In genomic region chr2:216474925-216475670, GRCh38 we compare ENCODE assay signal across 9 cellular contexts. TPM values are rescaled to one million over a fixed set of nuclear protein-coding genes. Genes with fewer than 3 reads are reported as not detected.
DNase-seq lines count a peak whose midpoint lies in the region; ATAC-seq, FAIRE-seq and TF ChIP-seq lines count a peak whose summit lies in the region.
"Had no signal": no experiment of that assay in that cellular context is flagged by ENCODE, and none has a peak within 500 bp of the region (broad histone marks: within the 10 kb centered on the region; RNA-seq: fewer than 3 reads in every experiment).

No MANE protein-coding gene starts in this region.

- TF ChIP-seq CTCF in activated CD8-positive, alpha-beta T cell treated with anti-CD3 and anti-CD28 coated beads for 36 hours (IDR thresholded peaks at IDR 0.05): no peak
- TF ChIP-seq CTCF in transverse colon (IDR thresholded peaks at IDR 0.05): no peak

- intact Hi-C loops in activated CD8-positive, alpha-beta T cell treated with anti-CD3 and anti-CD28 coated beads for 36 hours (cut with micrococcal nuclease): no loop called here
- intact Hi-C loops in transverse colon (cut with DNase I; ENCODE audit: low total_unique reads): no loop called here

- peak; percentile 68 for ATAC-seq in HG03139 (IDR thresholded peaks at IDR 0.05; ENCODE audit: unreplicated experiment)
- ATAC-seq in activated CD8-positive, alpha-beta T cell treated with anti-CD3 and anti-CD28 coated beads for 36 hours: peak; percentile 75
- ATAC-seq in HG03175 (IDR thresholded peaks at IDR 0.05; ENCODE audit: unreplicated experiment): no peak

- no peaks in the 10 kb centered on the region for H3K9me3 Mint-ChIP-seq in activated CD8-positive, alpha-beta T cell treated with anti-CD3 and anti-CD28 coated beads for 36 hours

- no peaks in the 10 kb centered on the region for H3K9me3 ChIP-seq in transverse colon

- peaks cover 26% of the 10 kb centered on the region for H3K36me3 Mint-ChIP-seq in activated CD8-positive, alpha-beta T cell treated with anti-CD3 and anti-CD28 coated beads for 36 hours (ENCODE audit: low read depth)

- CTCF ChIA-PET in activated CD8-positive, alpha-beta T cell treated with anti-CD3 and anti-CD28 coated beads for 36 hours (lab: Charles Lee): interaction anchor here (1.0 to 1.1 kb wide), 2 partner anchors 13 to 32 kb away, joined by 3 read pairs; no protein-coding TSS in a partner anchor

- peak overlapping the region; percentile 44 for H3K27ac Mint-ChIP-seq in activated CD8-positive, alpha-beta T cell treated with anti-CD3 and anti-CD28 coated beads for 36 hours

- in situ Hi-C loops in transverse colon (cut with MboI; ENCODE audit: low pct_ligation_motif_present in 1 of 4, low pct_unique_long_range_greater_than_20kb in 1 of 4, low sequenced_read_pairs in 3 of 4): no loop called here

- no peaks in the 10 kb centered on the region for H3K4me1 ChIP-seq in transverse colon

- H3K27me3 Mint-ChIP-seq in activated CD8-positive, alpha-beta T cell treated with anti-CD3 and anti-CD28 coated beads for 36 hours: no peaks in the 10 kb centered on the region

- no peak for TF ChIP-seq EP300 in transverse colon (IDR thresholded peaks at IDR 0.05; ENCODE audit: low read depth)

- peaks cover 0 to 21% (median 4%) of the 10 kb centered on the region in 4 donors for H3K36me3 ChIP-seq in transverse colon

- 70 to 80% methylated on average over 3 to 12 of the region's 12 CpGs for WGBS in transverse colon (ENCODE audit: low coverage in 1 of 2), 2 donors

- no peak overlapping the region for H3K4me3 ChIP-seq in transverse colon

- FAIRE-seq in GM19239 (lab: Jason Lieb, UNC): peak; percentile 66

- DNase-seq in AML-193 (lab: John Stamatoyannopoulos, UW) (peak; percentile 36 to 39), GM19239 (ENCODE audit: insufficient read length, low spot score) (no peak), KG1 (lab: John Stamatoyannopoulos, UW) (no peak), NK-92 (lab: John Stamatoyannopoulos, UW; ENCODE audit: unreplicated experiment) (no peak), transverse colon (no peak)
- DNase-seq in activated CD8-positive, alpha-beta T cell treated with anti-CD3 and anti-CD28 coated beads for 36 hours: peak; percentile 54
- DNase-seq: mesendoderm had no signal

- H3K4me3 Mint-ChIP-seq in activated CD8-positive, alpha-beta T cell treated with anti-CD3 and anti-CD28 coated beads for 36 hours: peak overlapping the region; percentile 31

- H3K27me3 ChIP-seq in transverse colon: no peaks in the 10 kb centered on the region

- TF ChIP-seq POLR2A in transverse colon (IDR thresholded peaks at IDR 0.05): no peak

- POLR2A ChIA-PET in activated CD8-positive, alpha-beta T cell treated with anti-CD3 and anti-CD28 coated beads for 36 hours (lab: Charles Lee): interaction anchor here (0.6 to 1.5 kb wide), 4 partner anchors 10 to 31 kb away, joined by 3 to 6 read pairs (median 4); partner anchors contain the start of gene RPL37A

- no peak overlapping the region for H3K27ac ChIP-seq in transverse colon

- peaks cover 28% of the 10 kb centered on the region for H3K4me1 Mint-ChIP-seq in activated CD8-positive, alpha-beta T cell treated with anti-CD3 and anti-CD28 coated beads for 36 hours (ENCODE audit: low read depth)

RNA-seq across cellular contexts. Expression of gene RPL37A, which starts 23.5 kb away (rescaled TPM):
- total RNA-seq in activated CD8-positive, alpha-beta T cell treated with anti-CD3 and anti-CD28 coated beads for 36 hours: 1,000 to 10,000 TPM; 4,110 to 4,316 TPM
- total RNA-seq in transverse colon: 1,000 to 10,000 TPM in 1 of 4 donors, 100 to 1,000 TPM in 2, 10 to 100 TPM in 1; 59.1 to 1,456 (median 761) TPM

Comparison
In these comparisons a context has a peak if more than half of its experiments do, and no peak if none do; other contexts are left out.
1. DNase-seq: peak in AML-193 (2 of 2) and activated CD8-positive, alpha-beta T cell treated with anti-CD3 and anti-CD28 coated beads for 36 hours (single experiment); none in GM19239 (single experiment), KG1 (single experiment), NK-92 (single experiment) and transverse colon (single experiment).